ENCODE assay signal across 8 cellular contexts in genomic region chr12:56271031-56271430, GRCh38. TPM values are rescaled to one million over a fixed set of nuclear protein-coding genes. Genes with fewer than 3 reads are reported as not detected.
DNase-seq lines count a peak whose midpoint lies in the region; ATAC-seq and TF ChIP-seq lines count a peak whose summit lies in the region.

No MANE protein-coding gene starts in this region.

- TF ChIP-seq EP300 in neural cell (conservative IDR thresholded peaks at IDR 0.05; ENCODE audit: poor library complexity, severe bottlenecking): no peak

- intact Hi-C loops in sciatic nerve (cut with DNase I): no loop called here

- no peaks in the 10 kb centered on the region for H3K9me3 ChIP-seq in neural cell (ENCODE audit: low read length)

- H3F3A ChIP-seq in neural cell (ENCODE audit: insufficient read depth, low read length, poor library complexity, severe bottlenecking): no peaks in the 10 kb centered on the region

- no peak overlapping the region for H3K27ac ChIP-seq in neural cell (ENCODE audit: low read length)

- H3K36me3 ChIP-seq in neural cell (ENCODE audit: insufficient read depth, low read length): peaks cover 5% of the 10 kb centered on the region

- no peaks in the 10 kb centered on the region for H3K27me3 ChIP-seq in neural cell (ENCODE audit: insufficient read depth, low read depth, low read length)

- no peaks in the 10 kb centered on the region for H3K9me2 ChIP-seq in neural cell (ENCODE audit: insufficient read depth, low read length)

- TF ChIP-seq CTCF in LNCAP (IDR thresholded peaks at IDR 0.05) (peak; percentile 30; the same call in 1 of the 2 replicates), choroid plexus epithelial cell (conservative IDR thresholded peaks at IDR 0.05; ENCODE audit: low read depth, low read length) (peak; percentile 74), neural cell (IDR thresholded peaks at IDR 0.05; ENCODE audit: poor library complexity, severe bottlenecking) (peak; percentile 35)

- no peak overlapping the region for H3K9ac ChIP-seq in neural cell (ENCODE audit: low read length)

- no peak overlapping the region for H3K4me2 ChIP-seq in neural cell (ENCODE audit: low read length)

- H3K4me3 ChIP-seq in choroid plexus epithelial cell (ENCODE audit: low read depth, low read length) (no peak overlapping the region), neural cell (ENCODE audit: low read length) (no peak overlapping the region)

- no peak overlapping the region for H2AFZ ChIP-seq in neural cell (ENCODE audit: low read depth, low read length)

- no peak for TF ChIP-seq RAD21 in neural cell (conservative IDR thresholded peaks at IDR 0.05)

- DNase-seq in G401 (ENCODE audit: low spot score) (peak; percentile 40), choroid plexus epithelial cell (ENCODE audit: low read depth) (peak; percentile 66), NCI-H187 (lab: John Stamatoyannopoulos, UW) (no peak), sciatic nerve (ENCODE audit: low spot score) (no peak)
- DNase-seq in activated CD4-positive, CD25-positive, alpha-beta regulatory T cell treated with anti-CD3 and anti-CD28 coated beads, Interleukin-2, amount 50 U/mL, for 72 hours: no peak

- in situ Hi-C loops in G401 (cut with HindIII; ENCODE audit: low sequenced_read_pairs): no loop called here

- H3K79me2 ChIP-seq in neural cell (replicated peaks; ENCODE audit: insufficient read depth, low read length): no peaks in the 10 kb centered on the region

- no peaks in the 10 kb centered on the region for H4K20me1 ChIP-seq in neural cell (ENCODE audit: insufficient read depth)

- ATAC-seq in sciatic nerve: no peak
- ATAC-seq in GM19324 (IDR thresholded peaks at IDR 0.05; ENCODE audit: low FRiP score, unreplicated experiment): no peak

TF ChIP-seq in neural cell, 6 proteins besides CTCF, POLR2A, EP300 and RAD21:
- TF ChIP-seq MXI1 (conservative IDR thresholded peaks at IDR 0.05; ENCODE audit: poor library complexity, severe bottlenecking): no peak

RNA-seq across cellular contexts. Expression of gene COQ10A, which starts 4.3 kb away (rescaled TPM):
- total RNA-seq in G401 (2014; rRNA removed; shearing (Covaris generic)): 22.3 and 24.2 TPM in 2 replicates
- 56.5 and 62.4 TPM in 2 replicates for polyA plus RNA-seq in neural cell
- polyA minus RNA-seq in neural cell: 22.2 TPM in 2 replicates
- total RNA-seq in sciatic nerve: 8.3 TPM

RNA-seq across cellular contexts. Expression of gene ANKRD52, which starts 12.8 kb away (rescaled TPM):
- 6.2 and 9.0 TPM in 2 replicates for total RNA-seq in G401 (2014; rRNA removed; shearing (Covaris generic))
- polyA plus RNA-seq in neural cell: 7.3 and 8.3 TPM in 2 replicates
- polyA minus RNA-seq in neural cell: 12.2 and 17.2 TPM in 2 replicates
- 40.1 TPM for total RNA-seq in sciatic nerve

RNA-seq across cellular contexts. Expression of gene CS, which starts 29.1 kb away (rescaled TPM):
- total RNA-seq in G401 (2014; rRNA removed; shearing (Covaris generic)): 56.9 and 64.5 TPM in 2 replicates
- polyA plus RNA-seq in neural cell: 65.7 and 101 TPM in 2 replicates
- 88.1 and 99.0 TPM in 2 replicates for polyA minus RNA-seq in neural cell
- total RNA-seq in sciatic nerve: 106 TPM

RNA-seq across cellular contexts. Expression of gene SLC39A5, which starts 41.2 kb away (rescaled TPM):
- not detected in 2 replicates for total RNA-seq in G401 (2014; rRNA removed; shearing (Covaris generic))
- polyA plus RNA-seq in neural cell: 0.33 TPM in 1 of 2 replicates, not detected in the other
- not detected in 2 replicates for polyA minus RNA-seq in neural cell
- total RNA-seq in sciatic nerve: 0.80 TPM

RNA-seq across cellular contexts. Expression of gene CNPY2, which starts 44.8 kb away (rescaled TPM):
- total RNA-seq in G401 (2014; rRNA removed; shearing (Covaris generic)): 153 and 218 TPM in 2 replicates
- polyA plus RNA-seq in neural cell: 169 and 175 TPM in 2 replicates
- 51.2 and 63.3 TPM in 2 replicates for polyA minus RNA-seq in neural cell
- total RNA-seq in sciatic nerve: 87.3 TPM

Comparison
In these comparisons a context has a peak if more than half of its experiments do, and no peak if none do; other contexts are left out.
1. DNase-seq: peak in G401 (single experiment) and choroid plexus epithelial cell (single experiment); none in NCI-H187 (0 of 2), sciatic nerve (single experiment) and activated CD4-positive, CD25-positive, alpha-beta regulatory T cell treated with anti-CD3 and anti-CD28 coated beads, Interleukin-2, amount 50 U/mL, for 72 hours (single experiment).
2. Peak in every context shown above with its lines, with median percentiles within 50 percentile points of each other: CTCF ChIP-seq.